In the genomic region with DNA sequence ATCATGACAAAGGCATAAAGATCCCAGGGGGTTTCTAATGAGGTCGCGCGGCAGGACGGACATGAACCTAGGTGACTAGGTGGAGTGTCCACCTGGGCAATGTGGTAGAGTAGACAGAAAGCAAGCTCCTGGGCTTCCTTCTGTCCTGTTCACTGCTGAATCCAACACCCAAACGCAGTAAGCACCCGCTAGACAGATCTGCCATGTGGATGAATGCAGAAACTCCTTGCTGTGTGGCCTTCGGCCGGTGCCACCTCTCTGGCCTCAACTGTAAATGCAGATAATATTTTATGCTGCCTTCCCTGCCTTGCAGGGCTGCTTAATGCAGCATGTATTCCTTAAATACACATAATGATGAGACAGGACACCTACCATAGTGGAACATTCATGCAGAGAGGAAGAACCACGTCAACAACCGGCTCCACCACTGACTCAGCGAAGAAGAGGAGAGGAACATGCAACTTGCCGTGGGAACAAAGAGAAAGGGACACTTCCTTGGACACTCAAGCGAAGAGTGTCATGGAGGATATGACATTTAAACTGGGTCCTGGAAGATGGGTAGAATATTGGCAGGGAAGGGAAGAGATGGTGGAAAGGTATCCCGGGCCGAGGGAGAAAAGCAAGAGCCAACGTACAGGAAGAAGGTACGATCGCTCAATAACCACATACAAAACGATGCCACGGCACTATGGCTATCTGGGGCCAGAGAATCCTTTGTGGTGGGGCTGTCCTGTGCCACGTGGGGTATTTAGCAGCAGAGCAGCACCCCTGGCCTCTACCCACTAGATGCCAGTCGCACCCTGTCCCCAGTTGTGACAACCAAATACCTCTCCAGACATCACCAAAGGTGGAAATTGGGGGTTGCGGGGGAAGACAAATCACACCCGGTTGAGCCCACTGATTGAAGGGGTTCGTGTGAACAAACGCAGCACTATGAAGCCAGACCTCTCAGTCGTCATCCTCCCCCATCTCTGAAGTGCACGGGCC, we compare ENCODE assay signal across 8 cellular contexts.
DNase-seq lines count a peak whose midpoint lies in the region; ATAC-seq and TF ChIP-seq lines count a peak whose summit lies in the region.

No MANE protein-coding gene starts in this region.

- DNase-seq in activated T-cell treated with anti-CD3 and anti-CD28 coated beads, Interleukin-2, amount 50 U/mL, for 1 hour = peak; percentile 68
- peak; percentile 51 for DNase-seq in stimulated activated naive CD4-positive, alpha-beta T cell treated with Interleukin-2 at 50 U/mL for 16 hours (lab: John Stamatoyannopoulos, UW)
- no peak for DNase-seq in middle frontal gyrus (ENCODE audit: extremely low spot score, low spot score)
- DNase-seq in DMS 273 (lab: John Stamatoyannopoulos, UW; ENCODE audit: unreplicated experiment) = no peak
- no peak for DNase-seq in AML-193 (lab: John Stamatoyannopoulos, UW)

- H3K27ac ChIP-seq in KMS-11 (peak overlapping the region; percentile 78; the same call in 1 of the 2 replicates), iPS-20b (ENCODE audit: low read length) (peak overlapping the region; percentile 32)

- H3K4me1 ChIP-seq in KMS-11 (ENCODE audit: low read depth, poor library complexity, severe bottlenecking) = peaks cover 99% of the 10 kb centered on the region
- peaks cover 38% of the 10 kb centered on the region for H3K4me1 ChIP-seq in iPS-20b (ENCODE audit: insufficient read depth, low read length)

- H3K9me3 ChIP-seq in iPS-20b (ENCODE audit: insufficient read depth, low read depth, low read length) = no peaks in the 10 kb centered on the region

- H3K9ac ChIP-seq in KMS-11 (no peak overlapping the region), iPS-20b (ENCODE audit: low read depth, low read length) (peak overlapping the region; percentile 14; the same call in 1 of the 2 replicates)

- ATAC-seq in HG03135 (IDR thresholded peaks at IDR 0.05; ENCODE audit: unreplicated experiment) = no peak

- H3K36me3 ChIP-seq in KMS-11 (ENCODE audit: insufficient read depth) (no peaks in the 10 kb centered on the region; the same call in 1 of the 2 replicates), iPS-20b (ENCODE audit: insufficient read depth, low read depth, low read length) (peaks cover 5% of the 10 kb centered on the region; the same call in 1 of the 2 replicates)

- peaks cover 99% of the 10 kb centered on the region for H3K79me2 ChIP-seq in KMS-11 (ENCODE audit: insufficient read depth, low read depth)

- no peak overlapping the region for H2AFZ ChIP-seq in KMS-11 (ENCODE audit: low read depth)

- TF ChIP-seq CTCF in KMS-11 (conservative IDR thresholded peaks at IDR 0.05; ENCODE audit: low read depth, low read length) = no peak

- H3K27me3 ChIP-seq in KMS-11 (ENCODE audit: insufficient read depth, low read depth) (no peaks in the 10 kb centered on the region), iPS-20b (ENCODE audit: insufficient read depth, low read length) (no peaks in the 10 kb centered on the region)

- H3K4me2 ChIP-seq in KMS-11 = peak overlapping the region; percentile 62; the same call in 1 of the 2 replicates

- no peak overlapping the region for H3K4me3 ChIP-seq in KMS-11 (IDR thresholded peaks at IDR 0.05; ENCODE audit: insufficient read depth, low read depth, low read length)
- no peak overlapping the region for H3K4me3 ChIP-seq in iPS-20b (ENCODE audit: low read length)

- H4K20me1 ChIP-seq in KMS-11 (ENCODE audit: insufficient read depth) = peaks cover 76% of the 10 kb centered on the region

Comparison
In these comparisons a context has a peak if more than half of its experiments do, and no peak if none do; other contexts are left out.
1. DNase-seq: peak in activated T-cell treated with anti-CD3 and anti-CD28 coated beads, Interleukin-2, amount 50 U/mL, for 1 hour (single experiment) and stimulated activated naive CD4-positive, alpha-beta T cell treated with Interleukin-2 at 50 U/mL for 16 hours (single experiment); none in middle frontal gyrus (single experiment), DMS 273 (single experiment) and AML-193 (0 of 2).